ENCODE assay signal across 25 cellular contexts in genomic region chr11:88139865-88140264, GRCh38. TPM values are rescaled to one million over a fixed set of nuclear protein-coding genes. Genes with fewer than 3 reads are reported as not detected.
A peak's percentile ranks its signal among the peaks of the same experiment; 100 is the strongest.
DNase-seq lines count a peak whose midpoint lies in the region; ATAC-seq, FAIRE-seq and TF ChIP-seq lines count a peak whose summit lies in the region.
"Had no signal": no experiment of that assay in that cellular context is flagged by ENCODE, and none has a peak within 500 bp of the region (broad histone marks: within the 10 kb centered on the region; RNA-seq: fewer than 3 reads in every experiment).

No MANE protein-coding gene starts in this region.

- no peaks in the 10 kb centered on the region for H3K36me3 ChIP-seq in HepG2 (replicated peaks in 1 of 2; ENCODE audit: control insufficient read depth in 1 of 2, insufficient read depth in 2 of 2, low read length in 2 of 2)
- H3K36me3 ChIP-seq in right lobe of liver: no peaks in the 10 kb centered on the region
- H3K36me3 ChIP-seq: BE2C, BLaER1 had no signal

- H3K4me3 ChIP-seq in HepG2 (replicated peaks in 1 of 3; ENCODE audit: insufficient read depth in 1 of 3, low read depth in 2 of 3, low read length in 3 of 3) (no peak overlapping the region), right lobe of liver (no peak overlapping the region)
- H3K4me3 ChIP-seq: BLaER1 had no signal

- no peak overlapping the region for H3K4me2 ChIP-seq in HepG2 (ENCODE audit: low read depth, low read length)
- H3K4me2 ChIP-seq: BLaER1 had no signal

- peak overlapping the region; percentile 58 for H3K27ac Mint-ChIP-seq in mesothelial cell of epicardium
- H3K27ac Mint-ChIP-seq in activated T-helper 1 cell treated with anti-CD3 and anti-CD28 coated beads, Interleukin-12 subunit alpha, Interleukin-12 subunit beta, Interleukin-2, Interleukin-4 antibody, amounts not matched to agents 30 ng/mL and 10 ng/mL and 1 ng/mL, durations not matched to agents 14 hours and 24 hours and 36 hours: no peak overlapping the region
- H3K27ac Mint-ChIP-seq: CD4-positive, CD25-positive, alpha-beta regulatory T cell; CD8-positive, alpha-beta memory T cell had no signal

- TF ChIP-seq EP300 in HepG2 (IDR thresholded peaks at IDR 0.05; ENCODE audit: low read depth in 2 of 2, low read length in 2 of 2) (no peak), HepG2 (CRISPR knock-in tag; IDR thresholded peaks at IDR 0.05; ENCODE audit: borderline replicate concordance) (no peak)

- H3K9me3 Mint-ChIP-seq in mesothelial cell of epicardium: no peaks in the 10 kb centered on the region
- H3K9me3 Mint-ChIP-seq in activated T-helper 1 cell treated with anti-CD3 and anti-CD28 coated beads, Interleukin-12 subunit alpha, Interleukin-12 subunit beta, Interleukin-2, Interleukin-4 antibody, amounts not matched to agents 30 ng/mL and 10 ng/mL and 1 ng/mL, durations not matched to agents 14 hours and 24 hours and 36 hours: no peaks in the 10 kb centered on the region
- H3K9me3 Mint-ChIP-seq: CD4-positive, alpha-beta memory T cell; CD8-positive, alpha-beta memory T cell had no signal

- no peaks in the 10 kb centered on the region for H3K9me3 ChIP-seq in HepG2 (ENCODE audit: low read length)
- H3K9me3 ChIP-seq in right lobe of liver: no peaks in the 10 kb centered on the region
- H3K9me3 ChIP-seq: BE2C, BLaER1 had no signal

- TF ChIP-seq RAD21 in HepG2 (CRISPR knock-in tag; IDR thresholded peaks at IDR 0.05): no peak

- H3K27me3 Mint-ChIP-seq in mesothelial cell of epicardium (ENCODE audit: low read depth): no peaks in the 10 kb centered on the region
- H3K27me3 Mint-ChIP-seq in activated T-helper 1 cell treated with anti-CD3 and anti-CD28 coated beads, Interleukin-12 subunit alpha, Interleukin-12 subunit beta, Interleukin-2, Interleukin-4 antibody, amounts not matched to agents 30 ng/mL and 10 ng/mL and 1 ng/mL, durations not matched to agents 14 hours and 24 hours and 36 hours (ENCODE audit: insufficient read depth): peaks cover 3% of the 10 kb centered on the region
- H3K27me3 Mint-ChIP-seq: CD4-positive, alpha-beta memory T cell; CD8-positive, alpha-beta memory T cell had no signal

- H3K9ac ChIP-seq in HepG2 (ENCODE audit: insufficient read depth, low read depth, low read length): no peak overlapping the region
- H3K9ac ChIP-seq: BLaER1 had no signal

- no peaks in the 10 kb centered on the region for H3K79me2 ChIP-seq in HepG2 (ENCODE audit: insufficient read depth, low read length)

- H3K4me1 ChIP-seq in HepG2 (ENCODE audit: insufficient read depth, low read length): no peaks in the 10 kb centered on the region
- no peaks in the 10 kb centered on the region for H3K4me1 ChIP-seq in right lobe of liver
- H3K4me1 ChIP-seq: BE2C, BLaER1 had no signal

- no peaks in the 10 kb centered on the region for H4K20me1 ChIP-seq in HepG2 (ENCODE audit: insufficient read depth, low read length)
- H4K20me1 ChIP-seq: BLaER1 had no signal

- WGBS in HepG2 (ENCODE audit: low lambda C conversion rate): 0% methylated on average over 1 of the region's 1 CpG
- WGBS in right lobe of liver (ENCODE audit: insufficient coverage, low coverage, low lambda C conversion rate, missing lambda C conversion rate): 64% methylated on average over 1 of the region's 1 CpG

- H3K4me3 Mint-ChIP-seq in mesothelial cell of epicardium: no peak overlapping the region
- H3K4me3 Mint-ChIP-seq in activated T-helper 1 cell treated with anti-CD3 and anti-CD28 coated beads, Interleukin-12 subunit alpha, Interleukin-12 subunit beta, Interleukin-2, Interleukin-4 antibody, amounts not matched to agents 30 ng/mL and 10 ng/mL and 1 ng/mL, durations not matched to agents 14 hours and 24 hours and 36 hours: no peak overlapping the region
- H3K4me3 Mint-ChIP-seq: CD14-positive monocyte; CD4-positive, alpha-beta memory T cell; CD4-positive, CD25-positive, alpha-beta regulatory T cell; CD8-positive, alpha-beta memory T cell had no signal

- DNase-seq in HepG2 (ENCODE audit: low spot score) (no peak), right lobe of liver (no peak), mesothelial cell of epicardium (ENCODE audit: low spot score in 2 of 2, unreplicated experiment in 2 of 2) (no peak), left colon (no peak)
- no peak for DNase-seq in activated T-helper 1 cell treated with anti-CD3 and anti-CD28 coated beads, Interleukin-12 subunit alpha, Interleukin-12 subunit beta, Interleukin-2, Interleukin-4 antibody, amounts not matched to agents 30 ng/mL and 10 ng/mL and 1 ng/mL, durations not matched to agents 14 hours and 24 hours and 36 hours (ENCODE audit: low spot score)
- DNase-seq: ACHN; BE2C; C1 segment of cervical spinal cord; CD4-positive, alpha-beta memory T cell; CD4-positive, CD25-positive, alpha-beta regulatory T cell; CD8-positive, alpha-beta memory T cell; COR-L47; DMS 273 treated with DMSO at 0.1 percent for 48 hours; DMS153; DMS53; DMS79; DND-41; EL; GDM1 had no signal

- CTCF ChIA-PET in HepG2 (lab: Yijun Ruan, JAX; ENCODE audit: low intra/inter-chr PET ratio, low total read pairs): no interaction called here

- no peak for FAIRE-seq in HepG2 (lab: Jason Lieb, UNC)
- FAIRE-seq: GM12891, GM19239 had no signal

- in situ Hi-C loops in HepG2 (cut with HindIII; ENCODE audit: extremely low pct_ligation_motif_present, low pct_unique_long_range_greater_than_20kb): no loop called here

- H3K4me1 Mint-ChIP-seq in mesothelial cell of epicardium: peaks cover 39% of the 10 kb centered on the region
- no peaks in the 10 kb centered on the region for H3K4me1 Mint-ChIP-seq in activated T-helper 1 cell treated with anti-CD3 and anti-CD28 coated beads, Interleukin-12 subunit alpha, Interleukin-12 subunit beta, Interleukin-2, Interleukin-4 antibody, amounts not matched to agents 30 ng/mL and 10 ng/mL and 1 ng/mL, durations not matched to agents 14 hours and 24 hours and 36 hours (ENCODE audit: low read depth)
- H3K4me1 Mint-ChIP-seq: CD14-positive monocyte; CD4-positive, alpha-beta memory T cell; CD4-positive, CD25-positive, alpha-beta regulatory T cell; CD8-positive, alpha-beta memory T cell had no signal

- no TSS peak for BruUV-seq in HepG2 (replicated peaks; lab: Mats Ljungman, UMichigan)

- peaks cover 51% of the 10 kb centered on the region for H3K36me3 Mint-ChIP-seq in mesothelial cell of epicardium
- H3K36me3 Mint-ChIP-seq in activated T-helper 1 cell treated with anti-CD3 and anti-CD28 coated beads, Interleukin-12 subunit alpha, Interleukin-12 subunit beta, Interleukin-2, Interleukin-4 antibody, amounts not matched to agents 30 ng/mL and 10 ng/mL and 1 ng/mL, durations not matched to agents 14 hours and 24 hours and 36 hours (ENCODE audit: low read depth): no peaks in the 10 kb centered on the region
- H3K36me3 Mint-ChIP-seq: CD14-positive monocyte; CD4-positive, alpha-beta memory T cell; CD4-positive, CD25-positive, alpha-beta regulatory T cell had no signal

- intact Hi-C loops in HepG2 (cut with micrococcal nuclease; ENCODE audit: unreplicated experiment) (no loop called here), right lobe of liver (cut with DNase I) (no loop called here), left colon (cut with DNase I, micrococcal nuclease) (no loop called here)
- intact Hi-C loops in activated T-helper 1 cell treated with anti-CD3 and anti-CD28 coated beads, Interleukin-12 subunit alpha, Interleukin-12 subunit beta, Interleukin-2, Interleukin-4 antibody, amounts not matched to agents 30 ng/mL and 10 ng/mL and 1 ng/mL, durations not matched to agents 14 hours and 24 hours and 36 hours (cut with micrococcal nuclease): no loop called here

- H3K27me3 ChIP-seq in HepG2 (ENCODE audit: control insufficient read depth in 1 of 2, insufficient read depth in 2 of 2, low read length in 2 of 2): no peaks in the 10 kb centered on the region
- no peaks in the 10 kb centered on the region for H3K27me3 ChIP-seq in right lobe of liver
- H3K27me3 ChIP-seq: BE2C, BLaER1 had no signal

- TF ChIP-seq CTCF in HepG2 (CRISPR knock-in tag; IDR thresholded peaks at IDR 0.05) (no peak), right lobe of liver (IDR thresholded peaks at IDR 0.05) (no peak), mesothelial cell of epicardium (IDR thresholded peaks at IDR 0.05; ENCODE audit: unreplicated experiment) (no peak)

- no peak overlapping the region for H2AFZ ChIP-seq in HepG2 (ENCODE audit: low read length)

- TF ChIP-seq POLR2A in HepG2 (IDR thresholded peaks at IDR 0.05; ENCODE audit: insufficient read depth in 1 of 2, low read depth in 2 of 2, low read length in 2 of 2): no peak
- no peak for TF ChIP-seq POLR2A in right lobe of liver (IDR thresholded peaks at IDR 0.05)

- no peak for ATAC-seq in HepG2
- no peak for ATAC-seq in right lobe of liver
- ATAC-seq in left colon: no peak

- H3K27ac ChIP-seq in HepG2 (ENCODE audit: extremely low read length, insufficient read depth, low read length) (no peak overlapping the region), right lobe of liver (no peak overlapping the region)
- H3K27ac ChIP-seq: 22Rv1, BLaER1 had no signal

- POLR2A ChIA-PET in HepG2 (lab: Yijun Ruan, JAX): no interaction called here

RNA-seq across cellular contexts. Expression of gene RAB38, which starts 35.4 kb away (rescaled TPM):
- total RNA-seq in HepG2 (2016; rRNA removed; fragmentation: Illumina TruSeq; extraction: Trizol) (0.13 TPM in 1 of 2 replicates, not detected in the other), right lobe of liver (1 to 10 TPM in 1 of 6 experiments, under 1 TPM in 5; 0.19 to 1.0 (median 0.70) TPM), mesothelial cell of epicardium (44.3 to 48.4 TPM (median 46.7 TPM) in 3 replicates), left colon (1 to 10 TPM in 1 of 2 donors, under 1 TPM in 1; 0.70 to 2.1 TPM)
- not detected in 2 replicates for total RNA-seq in HepG2 (2016; cell fraction: cytosol; rRNA removed; fragmentation: Illumina TruSeq; extraction: Trizol; ENCODE audit: low read depth)
- total RNA-seq in HepG2 (2016; cell fraction: insoluble cytoplasmic fraction; rRNA removed; fragmentation: Illumina TruSeq; extraction: Trizol): 0.15 and 0.16 TPM in 2 replicates
- 0.17 TPM in 1 of 2 replicates, not detected in the other for total RNA-seq in HepG2 (2016; cell fraction: membrane; rRNA removed; fragmentation: Illumina TruSeq; extraction: Trizol)
- total RNA-seq in HepG2 (2016; cell fraction: nucleus; rRNA removed; fragmentation: Illumina TruSeq; extraction: Trizol): not detected in 2 replicates
- 0.22 and 0.30 TPM in 2 replicates for polyA plus RNA-seq in HepG2 (2011; rRNA removed)
- 0.06 and 0.07 TPM in 2 replicates for polyA plus RNA-seq in HepG2 (2011; cell fraction: cytosol; rRNA removed)
- 0.28 TPM in 1 of 2 replicates, not detected in the other for polyA plus RNA-seq in HepG2 (2011; cell fraction: nucleus; rRNA removed)
- not detected in 2 replicates for polyA plus RNA-seq in HepG2 (2012)
- polyA plus RNA-seq in HepG2 (2016; cell fraction: cytosol; fragmentation: Illumina TruSeq; extraction: Trizol; ENCODE audit: low read depth): not detected in 2 replicates
- polyA plus RNA-seq in HepG2 (2016; cell fraction: insoluble cytoplasmic fraction; fragmentation: Illumina TruSeq; extraction: Trizol; ENCODE audit: low read depth): not detected in 2 replicates
- polyA plus RNA-seq in HepG2 (2016; cell fraction: membrane; fragmentation: Illumina TruSeq; extraction: Trizol; ENCODE audit: low read depth): not detected in 2 replicates
- polyA plus RNA-seq in HepG2 (2016; cell fraction: nucleus; fragmentation: Illumina TruSeq; extraction: Trizol; ENCODE audit: insufficient read depth, low read depth): 0.36 TPM in 1 of 2 replicates, not detected in the other
- polyA minus RNA-seq in HepG2 (2011; rRNA and poly(A)+ RNA removed; ENCODE audit: low replicate concordance): not detected in 2 replicates
- not detected in 2 replicates for polyA minus RNA-seq in HepG2 (2011; cell fraction: cytosol; rRNA and poly(A)+ RNA removed)
- polyA minus RNA-seq in HepG2 (2011; cell fraction: nucleus; rRNA and poly(A)+ RNA removed): not detected in 2 replicates
- total RNA-seq in activated T-helper 1 cell treated with anti-CD3 and anti-CD28 coated beads, Interleukin-12 subunit alpha, Interleukin-12 subunit beta, Interleukin-2, Interleukin-4 antibody, amounts not matched to agents 30 ng/mL and 10 ng/mL and 1 ng/mL, durations not matched to agents 14 hours and 24 hours and 36 hours: 2.0 and 2.8 TPM in 2 replicates
- total RNA-seq: A172 had no signal

Comparison
In these comparisons a context has a peak if more than half of its experiments do, and no peak if none do; other contexts are left out.
1. RNA of gene RAB38, which starts 35.4 kb away (total RNA-seq): 44.3 to 48.4 TPM in mesothelial cell of epicardium; 0.70 to 2.1 TPM in left colon, 2.0 to 2.8 TPM in activated T-helper 1 cell treated with anti-CD3 and anti-CD28 coated beads, Interleukin-12 subunit alpha, Interleukin-12 subunit beta, Interleukin-2, Interleukin-4 antibody, amounts not matched to agents 30 ng/mL and 10 ng/mL and 1 ng/mL, durations not matched to agents 14 hours and 24 hours and 36 hours, 0.19 to 1.0 TPM in right lobe of liver and 0.13 to 0.17 TPM in HepG2; every median in the first group is over 10 times any median in the second.